Comparison of ENCODE assay signal across 8 cellular contexts in genomic region chr1:31295874-31296485, GRCh38. TPM values are rescaled to one million over a fixed set of nuclear protein-coding genes. Genes with fewer than 3 reads are reported as not detected.
DNase-seq lines count a peak whose midpoint lies in the region; TF ChIP-seq lines count a peak whose summit lies in the region.

No MANE protein-coding gene starts in this region.

- H3K27me3 ChIP-seq in prostate gland (replicated peaks; ENCODE audit: insufficient read depth) = no peaks in the 10 kb centered on the region

- H3K4me3 ChIP-seq in fibroblast of mammary gland (ENCODE audit: control insufficient read depth, low read depth, low read length) = peak overlapping the region; percentile 77
- peak overlapping the region; percentile 83 to 94 for H3K4me3 ChIP-seq in prostate gland

- DNase-seq in ELR (ENCODE audit: low read depth) = peak; percentile 4
- peak; percentile 22 for DNase-seq in OCI-M1 (lab: John Stamatoyannopoulos, UW)
- DNase-seq in fibroblast of mammary gland (ENCODE audit: low read depth) = no peak
- no peak for DNase-seq in prostate gland (ENCODE audit: low spot score)
- no peak for DNase-seq in middle frontal gyrus (ENCODE audit: extremely low spot score, low spot score)
- no peak for DNase-seq in activated T-cell treated with anti-CD3 and anti-CD28 coated beads, Interleukin-2, amount 50 U/mL, for 1 hour
- DNase-seq in COR-L47 (lab: John Stamatoyannopoulos, UW) = no peak
- no peak for DNase-seq in GF-D8 (lab: John Stamatoyannopoulos, UW)

- no peaks in the 10 kb centered on the region for H3K36me3 ChIP-seq in prostate gland

- TF ChIP-seq POLR2A in prostate gland (IDR thresholded peaks at IDR 0.05) = no peak

- 9% methylated on average over 17 of the region's 17 CpGs for WGBS in prostate gland

- intact Hi-C loops in prostate gland (cut with DNase I) = loop anchor here (5.0 kb wide), 1 partner anchor 76 kb away; the partner anchor contains the start of gene FABP3

- H3K9me3 ChIP-seq in prostate gland = no peaks in the 10 kb centered on the region

- no peak for TF ChIP-seq CTCF in fibroblast of mammary gland (conservative IDR thresholded peaks at IDR 0.05; ENCODE audit: control insufficient read depth, insufficient read depth, low read depth, low read length)
- TF ChIP-seq CTCF in prostate gland (IDR thresholded peaks at IDR 0.05) = no peak

- H3K4me1 ChIP-seq in prostate gland (replicated peaks) = peaks cover 7% of the 10 kb centered on the region

- peak overlapping the region; percentile 69 to 81 for H3K27ac ChIP-seq in prostate gland

RNA-seq across cellular contexts. Expression of gene SNRNP40, which starts 0.6 kb away (rescaled TPM):
- total RNA-seq in prostate gland = 10 to 100 TPM; 58.7 to 65.4 TPM

RNA-seq across cellular contexts. Expression of gene ZCCHC17, which starts 0.9 kb away (rescaled TPM):
- 10 to 100 TPM; 31.5 to 39.0 TPM for total RNA-seq in prostate gland

RNA-seq across cellular contexts. Expression of gene NKAIN1, which starts 56.3 kb away (rescaled TPM):
- total RNA-seq in prostate gland = under 1 TPM; 0.51 to 0.73 TPM

Comparison
In these comparisons a context has a peak if more than half of its experiments do, and no peak if none do; other contexts are left out.
1. DNase-seq: peak in ELR (single experiment) and OCI-M1 (single experiment); none in fibroblast of mammary gland (single experiment), prostate gland (single experiment), middle frontal gyrus (single experiment), activated T-cell treated with anti-CD3 and anti-CD28 coated beads, Interleukin-2, amount 50 U/mL, for 1 hour (single experiment), COR-L47 (single experiment) and GF-D8 (single experiment).